ENCODE assay signal across 17 cellular contexts in genomic region chr5:107604990-107605389, GRCh38.
DNase-seq lines count a peak whose midpoint lies in the region; ATAC-seq and TF ChIP-seq lines count a peak whose summit lies in the region.
"Had no signal": no experiment of that assay in that cellular context is flagged by ENCODE, and none has a peak within 500 bp of the region (broad histone marks: within the 10 kb centered on the region; RNA-seq: fewer than 3 reads in every experiment).

No MANE protein-coding gene starts in this region.

- POLR2A ChIA-PET in HEK293 (lab: Yijun Ruan, JAX) = interaction anchor here (0.8 kb wide), 1 partner anchor 22 kb away, joined by 3 read pairs; no protein-coding TSS in a partner anchor

- H3K27ac Mint-ChIP-seq in activated T-cell treated with anti-CD3 and anti-CD28 coated beads, Interleukin-2, amount 50 U/mL, for 72 hours = no peak overlapping the region
- H3K27ac Mint-ChIP-seq: T-helper 2 cell treated with Interferon-gamma antibody and Interleukin-4, amounts not matched to agents 5 μg/mL and 100 μg/mL, for 36 hours had no signal

- H3K27me3 ChIP-seq in BLaER1 treated with 17β-estradiol and CSF1 and Interleukin-3, amounts not matched to agents 10 nM and 100 nM = no peaks in the 10 kb centered on the region
- H3K27me3 ChIP-seq: sigmoid colon had no signal

- H3K4me1 Mint-ChIP-seq in activated T-cell treated with anti-CD3 and anti-CD28 coated beads, Interleukin-2, amount 50 U/mL, for 72 hours (ENCODE audit: low read depth) = no peaks in the 10 kb centered on the region

- no peak overlapping the region for H3K9ac ChIP-seq in BLaER1 treated with 17β-estradiol and CSF1 and Interleukin-3, amounts not matched to agents 10 nM and 100 nM

- H3K4me1 ChIP-seq in BLaER1 treated with 17β-estradiol and CSF1 and Interleukin-3, amounts not matched to agents 10 nM and 100 nM = peaks cover 0 to 26% (median 18%) of the 10 kb centered on the region in 10 experiments; a peak in 17 of 20 replicates
- peaks cover 44% of the 10 kb centered on the region for H3K4me1 ChIP-seq in HEK293 (ENCODE audit: control insufficient read depth, insufficient read depth, low read length)
- H3K4me1 ChIP-seq: sigmoid colon had no signal

- no peaks in the 10 kb centered on the region for H3K36me3 ChIP-seq in BLaER1 treated with 17β-estradiol and CSF1 and Interleukin-3, amounts not matched to agents 10 nM and 100 nM
- H3K36me3 ChIP-seq in HEK293 (ENCODE audit: control insufficient read depth in 2 of 2, insufficient read depth in 1 of 2, low read length in 2 of 2) = no peaks in the 10 kb centered on the region
- H3K36me3 ChIP-seq: sigmoid colon had no signal

- CTCF ChIA-PET in HEK293 (lab: Yijun Ruan, JAX) = interaction anchor here (1.1 kb wide), 1 partner anchor 34 kb away, joined by 3 read pairs; no protein-coding TSS in a partner anchor

- no peaks in the 10 kb centered on the region for H3K9me3 Mint-ChIP-seq in activated T-cell treated with anti-CD3 and anti-CD28 coated beads, Interleukin-2, amount 50 U/mL, for 72 hours
- H3K9me3 Mint-ChIP-seq: neural crest cell; T-helper 2 cell treated with Interferon-gamma antibody and Interleukin-4, amounts not matched to agents 5 μg/mL and 100 μg/mL, for 36 hours had no signal

- H3K4me3 ChIP-seq in BLaER1 treated with 17β-estradiol and CSF1 and Interleukin-3, amounts not matched to agents 10 nM and 100 nM = no peak overlapping the region
- H3K4me3 ChIP-seq in HEK293 (ENCODE audit: low read depth, low read length) = no peak overlapping the region
- H3K4me3 ChIP-seq: sigmoid colon had no signal

- H3K27me3 Mint-ChIP-seq in activated T-cell treated with anti-CD3 and anti-CD28 coated beads, Interleukin-2, amount 50 U/mL, for 72 hours (ENCODE audit: low read depth) = peaks cover 26% of the 10 kb centered on the region

- no peak overlapping the region for H3K27ac ChIP-seq in BLaER1 treated with 17β-estradiol and CSF1 and Interleukin-3, amounts not matched to agents 10 nM and 100 nM
- no peak overlapping the region; the same call in 1 of the 2 replicates for H3K27ac ChIP-seq in HEK293 (ENCODE audit: extremely low read depth, low read depth, low read length)
- H3K27ac ChIP-seq: sigmoid colon had no signal

- no peaks in the 10 kb centered on the region for H3K9me3 ChIP-seq in BLaER1 treated with 17β-estradiol and CSF1 and Interleukin-3, amounts not matched to agents 10 nM and 100 nM (replicated peaks in 1 of 11)
- H3K9me3 ChIP-seq in HEK293 (ENCODE audit: control insufficient read depth, insufficient read depth, low read depth, low read length) = no peaks in the 10 kb centered on the region
- H3K9me3 ChIP-seq: sigmoid colon had no signal

- ATAC-seq in HG03095 (IDR thresholded peaks at IDR 0.05; ENCODE audit: unreplicated experiment) (no peak), HG02623 (IDR thresholded peaks at IDR 0.05; ENCODE audit: unreplicated experiment) (no peak)
- no peak for ATAC-seq in activated T-cell treated with anti-CD3 and anti-CD28 coated beads, Interleukin-2, amount 50 U/mL, for 72 hours (replicated peaks in 1 of 2)
- ATAC-seq: Panc1 had no signal

- no peak overlapping the region for H3K4me3 Mint-ChIP-seq in activated T-cell treated with anti-CD3 and anti-CD28 coated beads, Interleukin-2, amount 50 U/mL, for 72 hours
- H3K4me3 Mint-ChIP-seq: neural crest cell; T-helper 2 cell treated with Interferon-gamma antibody and Interleukin-4, amounts not matched to agents 5 μg/mL and 100 μg/mL, for 36 hours had no signal

- TF ChIP-seq CTCF in HEK293 (tag by site-specific recombination; IDR thresholded peaks at IDR 0.05) = no peak

- H3K4me2 ChIP-seq in BLaER1 treated with 17β-estradiol and CSF1 and Interleukin-3, amounts not matched to agents 10 nM and 100 nM = peak overlapping the region in 8 of 11 experiments; percentile 39 to 79 (median 74); a peak in 16 of 22 replicates

- DNase-seq in NCI-H82 (lab: John Stamatoyannopoulos, UW) (peak; percentile 74), fibroblast of peridontal ligament (ENCODE audit: extremely low read depth) (peak; percentile 78)
- DNase-seq in stimulated activated CD4-positive, alpha-beta T cell treated with anti-CD3 and anti-CD28 coated beads, Interleukin-4, amount 100 ng/mL, for 1 hour = no peak
- DNase-seq in activated T-cell treated with anti-CD3 and anti-CD28 coated beads, Interleukin-2, amount 50 U/mL, for 72 hours = no peak
- DNase-seq: activated CD4-positive, alpha-beta T cell treated with anti-CD3 and anti-CD28 coated beads, Interleukin-2, amount 50 U/mL, for 48 hours; activated gamma-delta T cell; effector CD8-positive, alpha-beta T cell; left colon; NCI-H2171; sigmoid colon had no signal

- no peaks in the 10 kb centered on the region for H4K20me1 ChIP-seq in BLaER1 treated with 17β-estradiol and CSF1 and Interleukin-3, amounts not matched to agents 10 nM and 100 nM

- no peaks in the 10 kb centered on the region for H3K36me3 Mint-ChIP-seq in activated T-cell treated with anti-CD3 and anti-CD28 coated beads, Interleukin-2, amount 50 U/mL, for 72 hours (ENCODE audit: insufficient read depth in 2 of 2)

TF ChIP-seq in HEK293, 187 proteins besides CTCF, POLR2A, EP300 and RAD21 (continues in another document):
- TF ChIP-seq ZFP37 (tag by site-specific recombination; IDR thresholded peaks at IDR 0.05) (no peak), BCL11A (tag by site-specific recombination; IDR thresholded peaks at IDR 0.05; ENCODE audit: low read depth) (no peak), ZBTB44 (tag by site-specific recombination; IDR thresholded peaks at IDR 0.05) (peak; percentile 42; the same call in 1 of the 2 replicates), SCRT1 (tag by site-specific recombination; IDR thresholded peaks at IDR 0.05; ENCODE audit: borderline replicate concordance) (no peak), KLF10 (tag by site-specific recombination; IDR thresholded peaks at IDR 0.05) (no peak), ZNF433 (tag by site-specific recombination; IDR thresholded peaks at IDR 0.05; ENCODE audit: low read depth) (no peak), PRDM6 (tag by site-specific recombination; IDR thresholded peaks at IDR 0.05) (peak; percentile 49; the same call in 1 of the 2 replicates), MZF1 (tag by site-specific recombination; IDR thresholded peaks at IDR 0.05; ENCODE audit: borderline replicate concordance) (peak; percentile 38; the same call in 1 of the 2 replicates), PRDM4 (tag by site-specific recombination; IDR thresholded peaks at IDR 0.05) (0 out of 2 replicates have a peak, but pooled peaks have one; percentile 2)

Comparison
In these comparisons a context has a peak if more than half of its experiments do, and no peak if none do; other contexts are left out.
1. DNase-seq: peak in NCI-H82 (single experiment) and fibroblast of peridontal ligament (single experiment); none in stimulated activated CD4-positive, alpha-beta T cell treated with anti-CD3 and anti-CD28 coated beads, Interleukin-4, amount 100 ng/mL, for 1 hour (single experiment) and activated T-cell treated with anti-CD3 and anti-CD28 coated beads, Interleukin-2, amount 50 U/mL, for 72 hours (0 of 2).